In the genomic region with DNA sequence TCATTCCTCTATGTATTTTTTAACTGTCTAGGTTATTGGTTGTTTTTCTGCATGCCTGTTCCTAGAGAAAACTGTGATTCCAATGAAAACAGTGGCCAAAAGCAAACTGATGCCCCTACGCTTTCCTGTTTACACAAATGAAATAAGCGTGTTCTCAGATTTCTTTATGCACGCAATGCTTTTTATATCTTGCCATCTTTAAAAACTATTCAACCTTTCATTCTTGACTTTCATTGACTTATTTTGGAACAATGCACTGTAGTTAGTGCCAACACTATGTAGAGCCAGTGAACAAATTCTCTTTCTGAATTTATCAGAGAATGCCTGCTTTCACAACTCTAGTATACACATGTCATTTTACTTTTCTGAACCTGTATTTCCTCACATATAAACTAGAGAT, we compare ENCODE assay signal across 18 cellular contexts.
DNase-seq lines count a peak whose midpoint lies in the region; ATAC-seq and TF ChIP-seq lines count a peak whose summit lies in the region.
"Had no signal": no experiment of that assay in that cellular context is flagged by ENCODE, and none has a peak within 500 bp of the region (broad histone marks: within the 10 kb centered on the region; RNA-seq: fewer than 3 reads in every experiment).

No MANE protein-coding gene starts in this region.

- H3K27ac Mint-ChIP-seq in Caco-2 (ENCODE audit: unreplicated experiment), result peak overlapping the region; percentile 19
- H3K27ac Mint-ChIP-seq in chondrocyte (ENCODE audit: unreplicated experiment), result peak overlapping the region; percentile 9
- H3K27ac Mint-ChIP-seq in nephron progenitor cell, result peak overlapping the region; percentile 36
- H3K27ac Mint-ChIP-seq in activated CD4-positive, alpha-beta memory T cell treated with anti-CD3 and anti-CD28 coated beads, Interleukin-2, amount 10 ng/mL, durations not matched to agents 7 days and 5 days, result no peak overlapping the region
- H3K27ac Mint-ChIP-seq: CD8-positive, alpha-beta memory T cell; GM23338 had no signal

- H3K36me3 Mint-ChIP-seq in Caco-2 (ENCODE audit: insufficient read depth, unreplicated experiment) (no peaks in the 10 kb centered on the region), chondrocyte (ENCODE audit: low read depth) (no peaks in the 10 kb centered on the region), nephron progenitor cell (ENCODE audit: low read depth) (no peaks in the 10 kb centered on the region)
- H3K36me3 Mint-ChIP-seq in activated CD4-positive, alpha-beta memory T cell treated with anti-CD3 and anti-CD28 coated beads, Interleukin-2, amount 10 ng/mL, durations not matched to agents 7 days and 5 days (ENCODE audit: low read depth), result peaks cover 8% of the 10 kb centered on the region

- H3K4me3 Mint-ChIP-seq in Caco-2 (ENCODE audit: unreplicated experiment), result no peak overlapping the region
- no peak overlapping the region for H3K4me3 Mint-ChIP-seq in chondrocyte (ENCODE audit: unreplicated experiment)
- no peak overlapping the region for H3K4me3 Mint-ChIP-seq in nephron progenitor cell
- no peak overlapping the region for H3K4me3 Mint-ChIP-seq in activated CD4-positive, alpha-beta memory T cell treated with anti-CD3 and anti-CD28 coated beads, Interleukin-2, amount 10 ng/mL, durations not matched to agents 7 days and 5 days
- H3K4me3 Mint-ChIP-seq: CD8-positive, alpha-beta memory T cell; GM23338 had no signal

- H3K4me1 ChIP-seq in Caco-2, result peaks cover 72% of the 10 kb centered on the region

- peak overlapping the region; percentile 98 for H3K27ac ChIP-seq in KOPT-K1 (ENCODE audit: low read depth, low read length, poor library complexity, severe bottlenecking)
- H3K27ac ChIP-seq: A549; BLaER1 treated with 17β-estradiol and CSF1 and Interleukin-3, amounts not matched to agents 10 nM and 100 nM had no signal

- peaks cover 10% of the 10 kb centered on the region for H3K9me3 Mint-ChIP-seq in Caco-2 (ENCODE audit: unreplicated experiment)
- peaks cover 3% of the 10 kb centered on the region for H3K9me3 Mint-ChIP-seq in chondrocyte (ENCODE audit: low read depth)
- no peaks in the 10 kb centered on the region for H3K9me3 Mint-ChIP-seq in nephron progenitor cell
- H3K9me3 Mint-ChIP-seq in activated CD4-positive, alpha-beta memory T cell treated with anti-CD3 and anti-CD28 coated beads, Interleukin-2, amount 10 ng/mL, durations not matched to agents 7 days and 5 days, result peaks cover 6% of the 10 kb centered on the region
- H3K9me3 Mint-ChIP-seq: GM23338 had no signal

- H3K36me3 ChIP-seq in Caco-2 (ENCODE audit: control insufficient read depth, insufficient read depth, low read length) (no peaks in the 10 kb centered on the region), KOPT-K1 (ENCODE audit: insufficient read depth, low read length) (no peaks in the 10 kb centered on the region)
- H3K36me3 ChIP-seq: BLaER1 treated with 17β-estradiol and CSF1 and Interleukin-3, amounts not matched to agents 10 nM and 100 nM had no signal

- POLR2A ChIA-PET in Caco-2 (lab: Charles Lee), result interaction anchor here (0.7 kb wide), 1 partner anchor 78 kb away, joined by 3 read pairs; no protein-coding TSS in a partner anchor
- POLR2A ChIA-PET in activated CD4-positive, alpha-beta memory T cell treated with anti-CD3 and anti-CD28 coated beads, Interleukin-2, amount 10 ng/mL, durations not matched to agents 7 days and 5 days (lab: Charles Lee), result interaction anchor here (4.7 kb wide), 1 partner anchor 152 kb away, joined by 57 read pairs; the partner anchor contains the start of gene ARID5B

- TF ChIP-seq CTCF in Caco-2 (IDR thresholded peaks at IDR 0.05; ENCODE audit: insufficient read depth in 1 of 2, low read depth in 1 of 2, low read length in 1 of 2, severe bottlenecking in 1 of 2, unreplicated experiment in 1 of 2), result no peak
- TF ChIP-seq CTCF in chondrocyte (IDR thresholded peaks at IDR 0.05), result no peak
- TF ChIP-seq CTCF in nephron progenitor cell (IDR thresholded peaks at IDR 0.05), result no peak

- peaks cover 50% of the 10 kb centered on the region for H3K4me1 Mint-ChIP-seq in Caco-2 (ENCODE audit: low read depth, unreplicated experiment)
- peaks cover 69% of the 10 kb centered on the region for H3K4me1 Mint-ChIP-seq in chondrocyte (ENCODE audit: low read depth)
- H3K4me1 Mint-ChIP-seq in nephron progenitor cell, result peaks cover 36% of the 10 kb centered on the region
- H3K4me1 Mint-ChIP-seq in activated CD4-positive, alpha-beta memory T cell treated with anti-CD3 and anti-CD28 coated beads, Interleukin-2, amount 10 ng/mL, durations not matched to agents 7 days and 5 days, result peaks cover 29% of the 10 kb centered on the region

- H3K27me3 ChIP-seq in Caco-2 (replicated peaks; ENCODE audit: control insufficient read depth, insufficient read depth, low read length), result no peaks in the 10 kb centered on the region
- H3K27me3 ChIP-seq: BLaER1 treated with 17β-estradiol and CSF1 and Interleukin-3, amounts not matched to agents 10 nM and 100 nM had no signal

- no TSS peak for BruUV-seq in Caco-2 (replicated peaks; lab: Mats Ljungman, UMichigan)

- DNase-seq in Caco-2 (no peak), chondrocyte (ENCODE audit: low spot score) (no peak), nephron progenitor cell (no peak), OCI-M1 (lab: John Stamatoyannopoulos, UW) (no peak)
- DNase-seq in activated CD4-positive, alpha-beta memory T cell treated with anti-CD3 and anti-CD28 coated beads, Interleukin-2, amount 10 ng/mL, durations not matched to agents 7 days and 5 days, result no peak
- DNase-seq: CD8-positive, alpha-beta memory T cell; GDM1; NCI-H146; NCI-H2081 treated with DMSO at 0.1 percent for 48 hours; NCI-H2227 treated with DMSO at 0.1 percent for 48 hours; NCI-H524; SHP77; SK-N-SH had no signal

- H3K27me3 Mint-ChIP-seq in Caco-2 (ENCODE audit: insufficient read depth, unreplicated experiment) (no peaks in the 10 kb centered on the region), chondrocyte (ENCODE audit: low read depth) (no peaks in the 10 kb centered on the region), nephron progenitor cell (ENCODE audit: low read depth, poor library complexity) (no peaks in the 10 kb centered on the region)
- H3K27me3 Mint-ChIP-seq in activated CD4-positive, alpha-beta memory T cell treated with anti-CD3 and anti-CD28 coated beads, Interleukin-2, amount 10 ng/mL, durations not matched to agents 7 days and 5 days, result no peaks in the 10 kb centered on the region
- H3K27me3 Mint-ChIP-seq: CD8-positive, alpha-beta memory T cell had no signal

- CTCF ChIA-PET in Caco-2 (lab: Charles Lee), result no interaction called here
- CTCF ChIA-PET in activated CD4-positive, alpha-beta memory T cell treated with anti-CD3 and anti-CD28 coated beads, Interleukin-2, amount 10 ng/mL, durations not matched to agents 7 days and 5 days (lab: Charles Lee), result interaction anchor here (1.0 to 4.5 kb wide), 5 partner anchors 16 to 496 kb away, joined by 3 to 75 read pairs (median 16); no protein-coding TSS in a partner anchor

- intact Hi-C loops in Caco-2 (cut with micrococcal nuclease; ENCODE audit: unreplicated experiment), result loop anchor here (5.0 kb wide), 1 partner anchor 288 kb away; no protein-coding TSS in a partner anchor

- H3K9me3 ChIP-seq in Caco-2 (no peaks in the 10 kb centered on the region), KOPT-K1 (ENCODE audit: insufficient read depth, low read length, poor library complexity, severe bottlenecking) (peaks cover 4% of the 10 kb centered on the region)
- H3K9me3 ChIP-seq: A549, SK-N-SH had no signal

- H3K4me3 ChIP-seq in Caco-2 (ENCODE audit: low read depth, low read length), result no peak overlapping the region
- H3K4me3 ChIP-seq: A549; BLaER1 treated with 17β-estradiol and CSF1 and Interleukin-3, amounts not matched to agents 10 nM and 100 nM; GM23338 had no signal

- ATAC-seq in HG03045 (IDR thresholded peaks at IDR 0.05; ENCODE audit: unreplicated experiment), result no peak
- ATAC-seq: A549, GM23338 had no signal
